In the genomic region with DNA sequence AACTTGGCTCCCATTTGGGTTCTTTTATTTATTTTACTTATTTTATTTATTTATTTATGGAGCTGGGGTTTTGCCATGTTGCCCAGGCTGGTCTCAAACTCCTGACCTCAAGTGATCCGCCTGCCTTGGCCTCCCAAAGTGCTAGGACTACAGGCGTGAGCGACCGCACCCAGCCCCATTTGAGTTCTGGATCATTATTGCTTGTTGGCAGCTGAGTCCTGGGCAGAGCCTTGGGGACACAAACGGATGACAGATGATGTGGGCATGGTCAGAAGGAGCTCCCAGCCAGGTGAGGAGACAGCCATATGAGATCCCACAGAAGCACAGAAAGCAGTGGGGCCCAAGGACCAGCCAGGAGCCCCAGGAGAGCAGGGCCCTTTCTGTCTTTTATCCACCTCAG, we compare ENCODE assay signal across 22 cellular contexts.
"Had no signal": no experiment of that assay in that cellular context is flagged by ENCODE, and none has a peak within 500 bp of the region (broad histone marks: within the 10 kb centered on the region; RNA-seq: fewer than 3 reads in every experiment).

No MANE protein-coding gene starts in this region.

- H3K9me3 ChIP-seq: left lung, lower lobe of right lung, ovary, psoas muscle, right lobe of liver, suprapubic skin, thoracic aorta, tibial artery, uterus had no signal

- H3K27ac Mint-ChIP-seq: mesothelial cell of epicardium; naive B cell; natural killer cell; nephron progenitor cell; stimulated activated effector memory CD8-positive, alpha-beta T cell treated with anti-CD3 and anti-CD28 coated beads, Interleukin-12 subunit alpha, Interleukin-12 subunit beta, amount 100 ng/mL, for 72 hours; stimulated activated naive CD8-positive, alpha-beta T cell treated with anti-CD3 and anti-CD28 coated beads, Interleukin-15, Interleukin-2, amounts not matched to agents 100 ng/mL and 50 ng/mL, for 24 hours had no signal

- H3K4me3 ChIP-seq: left lung, lower lobe of right lung, ovary, psoas muscle, right lobe of liver, skin epidermis, suprapubic skin, thoracic aorta, tibial artery, uterus had no signal

- H3K36me3 ChIP-seq: left lung, lower lobe of right lung, ovary, right lobe of liver, suprapubic skin, thoracic aorta, tibial artery, uterus had no signal

- H3K4me1 ChIP-seq: left lung, lower lobe of right lung, psoas muscle, right lobe of liver, suprapubic skin, tibial artery, uterus had no signal

- H3K27me3 ChIP-seq: ovary, right lobe of liver, suprapubic skin, uterus had no signal

- DNase-seq: hippocampal formation; left colon; left lung; lower lobe of right lung; mesendoderm; naive B cell; natural killer cell; nephron progenitor cell; stimulated activated CD4-positive, alpha-beta T cell treated with anti-CD3 and anti-CD28 coated beads, Interleukin-4, amount 100 ng/mL, for 24 hours; stimulated activated naive CD4-positive, alpha-beta T cell; trophoblast cell; uterus had no signal

- H3K36me3 Mint-ChIP-seq: mesothelial cell of epicardium; naive B cell; natural killer cell; stimulated activated effector memory CD8-positive, alpha-beta T cell treated with anti-CD3 and anti-CD28 coated beads, Interleukin-12 subunit alpha, Interleukin-12 subunit beta, amount 100 ng/mL, for 72 hours had no signal

- ATAC-seq: left colon; left lung; lower lobe of right lung; natural killer cell; psoas muscle; right lobe of liver; stimulated activated effector memory CD8-positive, alpha-beta T cell treated with anti-CD3 and anti-CD28 coated beads, Interleukin-12 subunit alpha, Interleukin-12 subunit beta, amount 100 ng/mL, for 72 hours had no signal

- H3K4me1 Mint-ChIP-seq: mesothelial cell of epicardium, naive B cell, natural killer cell had no signal

- H3K4me3 Mint-ChIP-seq: mesothelial cell of epicardium; naive B cell; natural killer cell; nephron progenitor cell; stimulated activated effector memory CD8-positive, alpha-beta T cell treated with anti-CD3 and anti-CD28 coated beads, Interleukin-12 subunit alpha, Interleukin-12 subunit beta, amount 100 ng/mL, for 72 hours; stimulated activated naive CD8-positive, alpha-beta T cell treated with anti-CD3 and anti-CD28 coated beads, Interleukin-15, Interleukin-2, amounts not matched to agents 100 ng/mL and 50 ng/mL, for 24 hours had no signal

- H3K9me3 Mint-ChIP-seq: mesothelial cell of epicardium; natural killer cell; nephron progenitor cell; stimulated activated effector memory CD8-positive, alpha-beta T cell treated with anti-CD3 and anti-CD28 coated beads, Interleukin-12 subunit alpha, Interleukin-12 subunit beta, amount 100 ng/mL, for 72 hours; stimulated activated naive CD8-positive, alpha-beta T cell treated with anti-CD3 and anti-CD28 coated beads, Interleukin-15, Interleukin-2, amounts not matched to agents 100 ng/mL and 50 ng/mL, for 24 hours had no signal

- H3K27ac ChIP-seq: left lung, lower lobe of right lung, ovary, psoas muscle, right lobe of liver, skin epidermis, suprapubic skin, thoracic aorta, tibial artery, uterus had no signal
